In the genomic region with DNA sequence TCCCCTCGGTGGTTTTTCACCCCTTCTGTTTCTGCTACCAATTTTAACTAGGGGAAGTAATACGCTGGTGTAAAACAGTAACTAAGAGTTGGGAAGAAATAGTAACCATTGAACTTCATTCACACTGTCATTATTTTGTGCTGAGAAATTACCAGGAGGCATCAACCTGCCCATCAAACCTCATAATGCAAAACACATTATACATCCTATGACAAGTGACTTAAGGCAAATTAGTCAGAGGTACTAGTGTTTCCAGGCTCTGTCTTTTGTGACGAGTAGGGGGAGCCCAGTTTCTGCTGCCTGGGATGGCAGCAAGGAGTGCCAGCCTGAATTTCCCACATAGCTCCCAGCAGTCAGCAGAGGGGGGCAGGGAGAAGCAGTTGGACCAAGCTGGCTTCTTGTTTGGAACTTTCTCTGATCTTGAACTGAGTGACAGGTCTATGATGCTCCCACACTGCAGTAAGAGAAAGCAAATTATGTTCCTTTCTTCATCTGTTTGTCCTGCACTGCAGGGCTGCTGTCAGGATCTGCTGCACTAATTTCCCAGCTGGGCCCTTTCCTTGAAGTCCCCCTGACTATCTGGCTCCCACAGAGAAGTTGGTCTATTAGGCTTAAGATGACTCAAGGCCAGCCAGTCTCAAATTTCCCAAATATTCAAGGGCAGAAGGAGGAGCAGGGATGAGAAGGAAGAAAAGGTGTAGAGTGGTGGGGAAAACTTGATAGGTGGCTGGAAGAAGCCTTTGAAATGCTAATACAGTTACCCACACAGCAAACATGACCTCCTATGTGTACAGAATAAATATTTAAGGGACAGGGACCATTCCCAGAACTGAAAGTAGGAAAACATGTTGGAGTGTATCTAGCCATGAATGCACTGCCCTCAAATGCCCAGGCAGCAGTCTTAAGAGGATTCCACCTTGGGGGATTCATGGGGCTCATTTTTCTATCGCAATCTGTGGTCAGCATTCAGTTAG, we compare ENCODE assay signal across 1 cellular context.
A peak's percentile ranks its signal among the peaks of the same experiment; 100 is the strongest.
TF ChIP-seq lines count a peak whose summit lies in the region.

No MANE protein-coding gene starts in this region.

TF ChIP-seq in liver, 16 proteins besides CTCF, POLR2A, EP300 and RAD21 (continued from another document):
- no peak for TF ChIP-seq REST (IDR thresholded peaks at IDR 0.05)
- TF ChIP-seq GABPA (IDR thresholded peaks at IDR 0.05 in 1 of 2, conservative IDR thresholded peaks at IDR 0.05 in 1 of 2): no peak
- TF ChIP-seq FOXA2 (IDR thresholded peaks at IDR 0.05): peak; percentile 76
- peak; percentile 44 for TF ChIP-seq YY1 (IDR thresholded peaks at IDR 0.05)
- peak; percentile 44 to 76 for TF ChIP-seq RXRA (IDR thresholded peaks at IDR 0.05)
- TF ChIP-seq HNF4A (conservative IDR thresholded peaks at IDR 0.05): peak; percentile 57 to 71
- TF ChIP-seq JUND (IDR thresholded peaks at IDR 0.05): peak in 1 of 2 donors; percentile 36
